ENCODE assay signal across 1 cellular context in the genomic region with DNA sequence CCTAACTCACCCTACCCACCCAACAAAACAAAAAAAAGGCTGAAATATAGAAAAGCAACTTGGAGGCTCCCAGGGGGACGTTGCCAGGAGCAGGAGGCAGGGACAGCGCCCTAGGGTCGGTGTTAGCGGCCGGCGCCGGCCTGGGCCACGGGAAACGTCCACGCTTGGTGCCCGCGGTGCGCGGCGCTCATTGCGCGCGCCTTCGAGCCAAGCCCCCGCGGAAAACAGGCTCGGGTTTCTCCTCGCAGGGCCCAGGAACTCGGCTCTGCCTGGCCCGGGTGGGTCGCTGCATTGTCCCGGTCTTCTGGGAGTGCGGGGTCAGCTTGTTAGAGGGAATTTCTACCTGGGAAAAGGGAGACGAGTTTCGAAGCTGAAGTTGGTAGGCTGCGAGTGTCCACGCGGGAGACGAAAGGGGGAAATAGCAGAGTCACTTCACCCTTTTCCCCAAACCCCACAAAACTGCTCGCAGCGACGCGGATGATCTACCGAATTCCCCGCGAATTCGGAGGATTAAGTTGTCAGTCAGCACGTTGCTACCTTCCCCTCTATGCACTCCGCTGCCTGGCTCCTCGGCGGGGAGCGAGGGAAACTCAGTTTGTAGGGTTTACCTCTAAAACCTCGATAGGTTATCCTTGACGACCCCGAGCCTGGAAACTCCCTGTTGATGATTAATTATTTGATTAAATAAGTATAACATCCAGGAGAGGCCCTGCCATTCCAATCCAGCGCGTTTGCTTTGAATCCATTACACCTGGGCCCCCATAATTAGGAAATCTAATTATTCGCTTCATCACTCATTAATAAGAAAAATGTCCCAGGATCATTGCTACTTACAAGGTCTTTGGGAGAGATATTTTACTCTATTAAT.
TF ChIP-seq lines count a peak whose summit lies in the region.

No MANE protein-coding gene starts in this region.

TF ChIP-seq in IMR-90, 13 proteins besides CTCF, POLR2A, EP300 and RAD21 (continued from another document):
- TF ChIP-seq CHD1 (IDR thresholded peaks at IDR 0.05; ENCODE audit: low read depth, low read length): no peak
- no peak for TF ChIP-seq BHLHE40 (IDR thresholded peaks at IDR 0.05; ENCODE audit: low read depth, low read length)
- TF ChIP-seq MAFK (IDR thresholded peaks at IDR 0.05; ENCODE audit: low read depth, low read length): no peak
- TF ChIP-seq MAZ (IDR thresholded peaks at IDR 0.05; ENCODE audit: borderline replicate concordance, low read depth, low read length): no peak
- no peak for TF ChIP-seq CEBPB (IDR thresholded peaks at IDR 0.05; ENCODE audit: low read depth, low read length)
- no peak for TF ChIP-seq SMC3 (IDR thresholded peaks at IDR 0.05; ENCODE audit: low read depth, low read length)
- TF ChIP-seq, protein P1, sequence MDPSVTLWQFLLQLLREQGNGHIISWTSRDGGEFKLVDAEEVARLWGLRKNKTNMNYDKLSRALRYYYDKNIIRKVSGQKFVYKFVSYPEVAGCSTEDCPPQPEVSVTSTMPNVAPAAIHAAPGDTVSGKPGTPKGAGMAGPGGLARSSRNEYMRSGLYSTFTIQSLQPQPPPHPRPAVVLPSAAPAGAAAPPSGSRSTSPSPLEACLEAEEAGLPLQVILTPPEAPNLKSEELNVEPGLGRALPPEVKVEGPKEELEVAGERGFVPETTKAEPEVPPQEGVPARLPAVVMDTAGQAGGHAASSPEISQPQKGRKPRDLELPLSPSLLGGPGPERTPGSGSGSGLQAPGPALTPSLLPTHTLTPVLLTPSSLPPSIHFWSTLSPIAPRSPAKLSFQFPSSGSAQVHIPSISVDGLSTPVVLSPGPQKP (IDR thresholded peaks at IDR 0.05; ENCODE audit: borderline replicate concordance, low read depth, low read length): no peak
- TF ChIP-seq RFX5 (IDR thresholded peaks at IDR 0.05; ENCODE audit: low read depth, low read length): no peak
- TF ChIP-seq MXI1 (IDR thresholded peaks at IDR 0.05; ENCODE audit: borderline replicate concordance, low read depth, low read length): no peak
- TF ChIP-seq RCOR1 (IDR thresholded peaks at IDR 0.05; ENCODE audit: insufficient replicate concordance, low read length): no peak
- TF ChIP-seq FOS (IDR thresholded peaks at IDR 0.05; ENCODE audit: low read depth, low read length): no peak
